17 cellular contexts compared by ENCODE assay signal in genomic region chr7:130334274-130334673, GRCh38. TPM values are rescaled to one million over a fixed set of nuclear protein-coding genes. Genes with fewer than 3 reads are reported as not detected.
"Had no signal": no experiment of that assay in that cellular context is flagged by ENCODE, and none has a peak within 500 bp of the region (broad histone marks: within the 10 kb centered on the region; RNA-seq: fewer than 3 reads in every experiment).

No MANE protein-coding gene starts in this region.

- H3K4me1 ChIP-seq: breast epithelium, uterus had no signal

- H3K36me3 ChIP-seq: breast epithelium, esophagus muscularis mucosa, tibial artery, uterus had no signal

- H3K27ac ChIP-seq: breast epithelium, esophagus muscularis mucosa, tibial artery, uterus had no signal

- H3K9me3 ChIP-seq: breast epithelium, esophagus muscularis mucosa, tibial artery, uterus had no signal

- H3K27me3 ChIP-seq: breast epithelium, esophagus muscularis mucosa, tibial artery, uterus had no signal

- H3K4me3 ChIP-seq: breast epithelium, esophagus muscularis mucosa, tibial artery, uterus had no signal

- DNase-seq: activated CD4-positive, alpha-beta T cell treated with anti-CD3 and anti-CD28 coated beads for 48 hours; activated naive CD4-positive, alpha-beta T cell treated with anti-CD3 and anti-CD28 coated beads, Interleukin-2, amount 50 U/mL, for 16 hours; activated T-cell treated with anti-CD3 and anti-CD28 coated beads for 4 hours; hypothalamus; naive thymus-derived CD4-positive, alpha-beta T cell; tibial artery had no signal

- ATAC-seq: naive thymus-derived CD4-positive, alpha-beta T cell; SK-N-SH treated with all-trans-retinoic acid at 6 μM for 48 hours; WTC11 had no signal

RNA-seq across cellular contexts. Expression of gene CPA5, which starts 10.3 kb away (rescaled TPM):
- total RNA-seq: breast epithelium, esophagus muscularis mucosa, lung microvascular endothelial cell, mononuclear cell, omental fat pad, skeletal muscle tissue, uterus, WTC11 had no signal

RNA-seq across cellular contexts. Expression of gene CPA4, which starts 41.3 kb away (rescaled TPM):
- total RNA-seq: activated CD8-positive, alpha-beta memory T cell treated with anti-CD3 and anti-CD28 coated beads for 36 hours; esophagus muscularis mucosa; lung microvascular endothelial cell; naive thymus-derived CD4-positive, alpha-beta T cell; T-helper 1 cell treated with Interleukin-12 subunit alpha and Interleukin-12 subunit beta and Interleukin-4 antibody, amounts not matched to agents 30 ng/mL and 1 ng/mL, for 36 hours; WTC11 had no signal
- polyA plus RNA-seq: naive thymus-derived CD4-positive, alpha-beta T cell had no signal

RNA-seq across cellular contexts. Expression of gene CPA1, which starts 46.0 kb away (rescaled TPM):
- total RNA-seq: activated CD8-positive, alpha-beta memory T cell treated with anti-CD3 and anti-CD28 coated beads for 36 hours; esophagus muscularis mucosa; lung microvascular endothelial cell; mononuclear cell; naive thymus-derived CD4-positive, alpha-beta T cell; T-helper 1 cell treated with Interleukin-12 subunit alpha and Interleukin-12 subunit beta and Interleukin-4 antibody, amounts not matched to agents 30 ng/mL and 1 ng/mL, for 36 hours had no signal
- polyA plus RNA-seq: naive thymus-derived CD4-positive, alpha-beta T cell had no signal
